Comparison of ENCODE assay signal across 12 cellular contexts in genomic region chr4:184424993-184425758, GRCh38. TPM values are rescaled to one million over a fixed set of nuclear protein-coding genes. Genes with fewer than 3 reads are reported as not detected.
DNase-seq lines count a peak whose midpoint lies in the region; ATAC-seq and TF ChIP-seq lines count a peak whose summit lies in the region.
"Had no signal": no experiment of that assay in that cellular context is flagged by ENCODE, and none has a peak within 500 bp of the region (broad histone marks: within the 10 kb centered on the region; RNA-seq: fewer than 3 reads in every experiment).

No MANE protein-coding gene starts in this region.

- H3K9me2 ChIP-seq in SK-N-SH, result no peaks in the 10 kb centered on the region

- H2AFZ ChIP-seq in SK-N-SH (ENCODE audit: low read depth), result no peak overlapping the region

- POLR2A ChIA-PET in CD4-positive, alpha-beta memory T cell (lab: Charles Lee; ENCODE audit: partially characterized antibody), result no interaction called here
- POLR2A ChIA-PET in activated B cell treated with CpG ODN at 0.5 μM for 24 hours (lab: Charles Lee), result no interaction called here
- POLR2A ChIA-PET in SK-N-SH (lab: Yijun Ruan, JAX), result no interaction called here

- peaks cover 0 to 6% (median 1%) of the 10 kb centered on the region in 8 donors for H3K9me3 Mint-ChIP-seq in CD4-positive, alpha-beta memory T cell
- no peaks in the 10 kb centered on the region for H3K9me3 Mint-ChIP-seq in activated B cell treated with CpG ODN at 0.5 μM for 24 hours
- peaks cover 5% of the 10 kb centered on the region for H3K9me3 Mint-ChIP-seq in type B pancreatic cell

- peaks cover 55 to 82% of the 10 kb centered on the region in 2 donors for H3K36me3 Mint-ChIP-seq in CD4-positive, alpha-beta memory T cell
- H3K36me3 Mint-ChIP-seq in activated B cell treated with CpG ODN at 0.5 μM for 24 hours (ENCODE audit: low read depth) (peaks cover 86% of the 10 kb centered on the region), type B pancreatic cell (peaks cover 43% of the 10 kb centered on the region)

- ATAC-seq in activated B cell treated with CpG ODN at 0.5 μM for 24 hours (ENCODE audit: low read depth) (no peak), heart left ventricle (peak; percentile 26 to 79 (median 66)), HG03521 (IDR thresholded peaks at IDR 0.05; ENCODE audit: unreplicated experiment) (no peak)

- H3K4me2 ChIP-seq in SK-N-SH, result no peak overlapping the region

- peaks cover 17% of the 10 kb centered on the region for H3K36me3 ChIP-seq in CD4-positive, alpha-beta memory T cell (ENCODE audit: insufficient read depth, low read length)
- H3K36me3 ChIP-seq in heart left ventricle (peaks cover 0 to 67% (median 38%) of the 10 kb centered on the region in 9 donors), rectal smooth muscle tissue (ENCODE audit: control insufficient read depth, insufficient read depth, low read length) (peaks cover 4% of the 10 kb centered on the region), SK-N-SH (replicated peaks in 1 of 2; ENCODE audit: control insufficient read depth in 1 of 2, insufficient read depth in 2 of 2, low read length in 1 of 2) (peaks cover 18% of the 10 kb centered on the region in 2 experiments)

- H3K4me3 ChIP-seq in CD4-positive, alpha-beta memory T cell (ENCODE audit: low read length in 2 of 2), result no peak overlapping the region
- H3K4me3 ChIP-seq in heart left ventricle (no peak overlapping the region), rectal smooth muscle tissue (ENCODE audit: low read length) (no peak overlapping the region), SK-N-SH (ENCODE audit: low read depth in 2 of 2, low read length in 1 of 2) (no peak overlapping the region)

- TF ChIP-seq CTCF in activated B cell treated with CpG ODN at 0.5 μM for 24 hours (IDR thresholded peaks at IDR 0.05) (no peak), heart left ventricle (IDR thresholded peaks at IDR 0.05) (no peak), SK-N-SH (IDR thresholded peaks at IDR 0.05) (no peak), type B pancreatic cell (conservative IDR thresholded peaks at IDR 0.05) (no peak)

- peaks cover 37% of the 10 kb centered on the region for H3K4me1 ChIP-seq in CD4-positive, alpha-beta memory T cell (ENCODE audit: insufficient read depth, low read length)
- H3K4me1 ChIP-seq in heart left ventricle (peaks cover 0 to 82% (median 51%) of the 10 kb centered on the region in 12 donors), rectal smooth muscle tissue (ENCODE audit: control insufficient read depth, insufficient read depth, low read length) (peaks cover 8% of the 10 kb centered on the region), SK-N-SH (ENCODE audit: control insufficient read depth in 1 of 2, insufficient read depth in 2 of 2, low read depth in 1 of 2, low read length in 1 of 2) (peaks cover 0 to 10% of the 10 kb centered on the region in 2 experiments; a peak in 2 of 4 replicates)

- intact Hi-C loops in CD4-positive, alpha-beta memory T cell (cut with micrococcal nuclease), result no loop called here
- intact Hi-C loops in activated B cell treated with CpG ODN at 0.5 μM for 24 hours (cut with micrococcal nuclease), result loop anchor here (5.0 kb wide), 1 partner anchor 38 kb away; no protein-coding TSS in a partner anchor
- intact Hi-C loops in heart left ventricle (cut with DNase I), result loop anchor here in 1 of 10 donors (10.0 kb wide), 1 partner anchor 50 kb away; the partner anchor contains the start of gene IRF2

- peaks cover 25% of the 10 kb centered on the region for H3K79me2 ChIP-seq in SK-N-SH (ENCODE audit: insufficient read depth)

- no peaks in the 10 kb centered on the region for H3K27me3 Mint-ChIP-seq in CD4-positive, alpha-beta memory T cell
- no peaks in the 10 kb centered on the region for H3K27me3 Mint-ChIP-seq in activated B cell treated with CpG ODN at 0.5 μM for 24 hours
- H3K27me3 Mint-ChIP-seq in type B pancreatic cell, result no peaks in the 10 kb centered on the region
- H3K27me3 Mint-ChIP-seq: CD4-positive, CD25-positive, alpha-beta regulatory T cell had no signal

- WGBS in heart left ventricle, 4 donors, result 41 to 57% (median 50%) methylated on average over 11 to 17 of the region's 17 CpGs
- 95% methylated on average over 7 of the region's 17 CpGs for WGBS in SK-N-SH (ENCODE audit: low lambda C conversion rate)

- TF ChIP-seq POLR2A in heart left ventricle (IDR thresholded peaks at IDR 0.05), result no peak

- H3K9ac ChIP-seq in rectal smooth muscle tissue (ENCODE audit: low read length), result no peak overlapping the region
- no peak overlapping the region for H3K9ac ChIP-seq in SK-N-SH

- DNase-seq in CD4-positive, alpha-beta memory T cell, result no peak
- no peak for DNase-seq in activated B cell treated with CpG ODN at 0.5 μM for 24 hours
- peak in 3 of 5 donors; percentile 63 to 73 (median 72) for DNase-seq in heart left ventricle
- DNase-seq in SK-N-SH, result no peak
- DNase-seq in KG1 (lab: John Stamatoyannopoulos, UW), result no peak
- DNase-seq in type B pancreatic cell (ENCODE audit: extremely low spot score, unreplicated experiment), result no peak
- DNase-seq: CD4-positive, CD25-positive, alpha-beta regulatory T cell; NCI-H2171; OCI-M1 had no signal

- no peak for TF ChIP-seq EP300 in SK-N-SH (IDR thresholded peaks at IDR 0.05; ENCODE audit: borderline replicate concordance in 1 of 2, low read depth in 1 of 2, low read length in 1 of 2)

- peaks cover 7% of the 10 kb centered on the region; the same call in 1 of the 2 replicates for H4K20me1 ChIP-seq in SK-N-SH (ENCODE audit: insufficient read depth)

- H3K27ac Mint-ChIP-seq in CD4-positive, alpha-beta memory T cell, result peak overlapping the region; percentile 7 to 94 (median 61)
- H3K27ac Mint-ChIP-seq in activated B cell treated with CpG ODN at 0.5 μM for 24 hours (peak overlapping the region; percentile 4), type B pancreatic cell (no peak overlapping the region)

- no peaks in the 10 kb centered on the region for H3K27me3 ChIP-seq in CD4-positive, alpha-beta memory T cell (ENCODE audit: insufficient read depth, low read length)
- H3K27me3 ChIP-seq in heart left ventricle (no peaks in the 10 kb centered on the region), rectal smooth muscle tissue (ENCODE audit: control insufficient read depth, insufficient read depth, low read length) (no peaks in the 10 kb centered on the region), SK-N-SH (ENCODE audit: insufficient read depth) (no peaks in the 10 kb centered on the region)

- peaks cover 0 to 3% of the 10 kb centered on the region in 2 donors for H3K9me3 ChIP-seq in CD4-positive, alpha-beta memory T cell (ENCODE audit: control insufficient read depth in 1 of 2, low read length in 2 of 2)
- peaks cover 0 to 7% (median 0%) of the 10 kb centered on the region in 12 donors for H3K9me3 ChIP-seq in heart left ventricle
- H3K9me3 ChIP-seq in SK-N-SH, result no peaks in the 10 kb centered on the region

- peaks cover 5% of the 10 kb centered on the region for H3F3A ChIP-seq in SK-N-SH (replicated peaks; ENCODE audit: insufficient read depth)

- no peak overlapping the region for H3K4me3 Mint-ChIP-seq in CD4-positive, alpha-beta memory T cell
- H3K4me3 Mint-ChIP-seq in activated B cell treated with CpG ODN at 0.5 μM for 24 hours (no peak overlapping the region), type B pancreatic cell (no peak overlapping the region)
- H3K4me3 Mint-ChIP-seq: nephron had no signal

- peaks cover 44 to 93% (median 73%) of the 10 kb centered on the region in 4 donors for H3K4me1 Mint-ChIP-seq in CD4-positive, alpha-beta memory T cell
- H3K4me1 Mint-ChIP-seq in activated B cell treated with CpG ODN at 0.5 μM for 24 hours (peaks cover 58% of the 10 kb centered on the region), type B pancreatic cell (ENCODE audit: unreplicated experiment) (peaks cover 17% of the 10 kb centered on the region)

- CTCF ChIA-PET in CD4-positive, alpha-beta memory T cell (lab: Charles Lee; ENCODE audit: partially characterized antibody), result no interaction called here
- CTCF ChIA-PET in activated B cell treated with CpG ODN at 0.5 μM for 24 hours (lab: Charles Lee), result no interaction called here
- CTCF ChIA-PET in SK-N-SH (lab: Yijun Ruan, JAX), result no interaction called here

- no peak overlapping the region for H3K27ac ChIP-seq in CD4-positive, alpha-beta memory T cell (ENCODE audit: low read depth, low read length)
- H3K27ac ChIP-seq in heart left ventricle (peak overlapping the region in 10 of 12 donors; percentile 6 to 64 (median 32)), rectal smooth muscle tissue (ENCODE audit: low read depth, low read length) (peak overlapping the region; percentile 25), SK-N-SH (ENCODE audit: low read depth in 2 of 2, low read length in 1 of 2) (no peak overlapping the region)

- TF ChIP-seq RAD21 in SK-N-SH (IDR thresholded peaks at IDR 0.05; ENCODE audit: low read length), result no peak

TF ChIP-seq in SK-N-SH, 30 proteins besides CTCF, POLR2A, EP300 and RAD21:
- TF ChIP-seq YY1 (IDR thresholded peaks at IDR 0.05; ENCODE audit: low read depth) (no peak), GABPA (IDR thresholded peaks at IDR 0.05; ENCODE audit: low read depth) (no peak), IRF3 (IDR thresholded peaks at IDR 0.05; ENCODE audit: low read depth, low read length) (no peak)
TF ChIP-seq in SK-N-SH: peak in this region for 0.

RNA-seq across cellular contexts. Expression of gene IRF2, which starts 49.2 kb away (rescaled TPM):
- 10 to 100 TPM; 66.7 to 70.4 TPM for total RNA-seq in CD4-positive, alpha-beta memory T cell
- 10 to 100 TPM; 72.6 to 87.2 TPM for polyA plus RNA-seq in CD4-positive, alpha-beta memory T cell
- total RNA-seq in activated B cell treated with CpG ODN at 0.5 μM for 24 hours, result 65.5 and 66.2 TPM in 2 replicates
- 10 to 100 TPM; 21.7 to 47.2 (median 28.7) TPM for total RNA-seq in heart left ventricle
- polyA plus RNA-seq in heart left ventricle, result 10 to 100 TPM; 11.5 to 12.0 TPM
- polyA plus RNA-seq in SK-N-SH (2012; rRNA removed), result 23.3 and 23.6 TPM in 2 replicates
- polyA plus RNA-seq in SK-N-SH (2012; cell fraction: cytosol; rRNA removed), result 20.7 and 23.5 TPM in 2 replicates
- 18.0 and 21.4 TPM in 2 replicates for polyA plus RNA-seq in SK-N-SH (2012; cell fraction: nucleus; rRNA removed)
- 19.7 and 23.6 TPM in 2 replicates for total RNA-seq in type B pancreatic cell (ENCODE audit: low replicate concordance)

Comparison
In these comparisons a context has a peak if more than half of its experiments do, and no peak if none do; other contexts are left out.
1. DNase-seq: peak in heart left ventricle (3 of 5); none in CD4-positive, alpha-beta memory T cell (0 of 5), activated B cell treated with CpG ODN at 0.5 μM for 24 hours (single experiment), SK-N-SH (single experiment), KG1 (single experiment) and type B pancreatic cell (single experiment).
2. H3K27ac ChIP-seq: peak in heart left ventricle (10 of 12) and rectal smooth muscle tissue (single experiment); none in CD4-positive, alpha-beta memory T cell (single experiment) and SK-N-SH (0 of 2).
3. ATAC-seq: peak in heart left ventricle (4 of 4); none in activated B cell treated with CpG ODN at 0.5 μM for 24 hours (single experiment) and HG03521 (single experiment).